Comparison of ENCODE assay signal across 3 cellular contexts in genomic region chr12:34121360-34121759, GRCh38.
"Had no signal": no experiment of that assay in that cellular context is flagged by ENCODE, and none has a peak within 500 bp of the region (broad histone marks: within the 10 kb centered on the region; RNA-seq: fewer than 3 reads in every experiment).

No MANE protein-coding gene starts in this region.

- DNase-seq: GDM1, GF-D8 had no signal

- H3K4me3 ChIP-seq: GM12878 had no signal

- ATAC-seq: GM12878 had no signal
